Comparison of ENCODE assay signal across 14 cellular contexts in genomic region chr12:79566452-79566851, GRCh38.
A peak's percentile ranks its signal among the peaks of the same experiment; 100 is the strongest.
DNase-seq lines count a peak whose midpoint lies in the region; FAIRE-seq and TF ChIP-seq lines count a peak whose summit lies in the region.
"Had no signal": no experiment of that assay in that cellular context is flagged by ENCODE, and none has a peak within 500 bp of the region (broad histone marks: within the 10 kb centered on the region; RNA-seq: fewer than 3 reads in every experiment).

No MANE protein-coding gene starts in this region.

- peaks cover 55% of the 10 kb centered on the region for H3K36me3 Mint-ChIP-seq in endothelial cell (ENCODE audit: low read depth, unreplicated experiment)
- peaks cover 0 to 6% (median 4%) of the 10 kb centered on the region in 3 donors for H3K36me3 Mint-ChIP-seq in immature natural killer cell

- peak; percentile 29 for DNase-seq in SIG-M5 treated with dmso at 0.1 percent for 504 hours (lab: John Stamatoyannopoulos, UW; ENCODE audit: unreplicated experiment)
- DNase-seq in SIG-M5 (lab: John Stamatoyannopoulos, UW), result no peak
- no peak for DNase-seq in endothelial cell (ENCODE audit: low spot score)
- no peak for DNase-seq in NCI-H1092 treated with DMSO at 0.1 percent for 48 hours (lab: John Stamatoyannopoulos, UW)
- DNase-seq in immature natural killer cell, result no peak
- no peak for DNase-seq in NCI-H748 (lab: John Stamatoyannopoulos, UW; ENCODE audit: unreplicated experiment)
- no peak for DNase-seq in H54 (ENCODE audit: insufficient read length, low spot score)
- DNase-seq: activated CD4-positive, alpha-beta T cell treated with anti-CD3 and anti-CD28 coated beads, Interleukin-2, amount 50 U/mL, for 1 hour; activated gamma-delta T cell treated with Interleukin-2 at 50 U/mL for 16 hours; effector memory CD4-positive, alpha-beta T cell; occipital lobe; substantia nigra had no signal

- H3K27ac Mint-ChIP-seq in endothelial cell (ENCODE audit: unreplicated experiment) (peak overlapping the region; percentile 91), immature natural killer cell (no peak overlapping the region)

- WGBS in mesodermal cell (ENCODE audit: insufficient coverage in 2 of 2), 2 experiments, result 87 to 100% methylated on average over 2 of the region's 3 CpGs

- no peak for TF ChIP-seq CTCF in endothelial cell (IDR thresholded peaks at IDR 0.05; ENCODE audit: unreplicated experiment)

- no peak for FAIRE-seq in H54 (lab: Jason Lieb, UNC)
- FAIRE-seq: A204.1 had no signal

- peak overlapping the region; percentile 52 for H3K27ac ChIP-seq in mesodermal cell (ENCODE audit: low read depth, low read length, severe bottlenecking)

- H3K9me3 Mint-ChIP-seq in endothelial cell (ENCODE audit: unreplicated experiment) (no peaks in the 10 kb centered on the region), immature natural killer cell (peaks cover 0 to 4% (median 1%) of the 10 kb centered on the region in 6 donors)

- H3K4me1 Mint-ChIP-seq in endothelial cell (ENCODE audit: unreplicated experiment) (peaks cover 30% of the 10 kb centered on the region), immature natural killer cell (peaks cover 4 to 13% of the 10 kb centered on the region in 2 donors)

- peaks cover 19% of the 10 kb centered on the region for H3K9me3 ChIP-seq in mesodermal cell (ENCODE audit: control insufficient read depth, low read length)

- H3K4me3 ChIP-seq in mesodermal cell (ENCODE audit: extremely low read depth, insufficient read depth, low read length, poor library complexity, severe bottlenecking), result no peak overlapping the region

- no peak for TF ChIP-seq POLR2A in H54 (IDR thresholded peaks at IDR 0.05; ENCODE audit: low read depth, low read length)

- peaks cover 10% of the 10 kb centered on the region for H3K4me1 ChIP-seq in mesodermal cell (ENCODE audit: control insufficient read depth, insufficient read depth, low read length, poor library complexity, severe bottlenecking)

- H3K27me3 Mint-ChIP-seq in endothelial cell (ENCODE audit: unreplicated experiment) (peaks cover 1% of the 10 kb centered on the region), immature natural killer cell (ENCODE audit: low read depth in 3 of 3) (peaks cover 0 to 2% (median 0%) of the 10 kb centered on the region in 3 donors)

- H3K4me3 Mint-ChIP-seq in endothelial cell (ENCODE audit: unreplicated experiment), result peak overlapping the region; percentile 54
- H3K4me3 Mint-ChIP-seq in immature natural killer cell, result no peak overlapping the region

- H3K36me3 ChIP-seq in mesodermal cell (ENCODE audit: control insufficient read depth, insufficient read depth, low read length), result peaks cover 58% of the 10 kb centered on the region
